23 cellular contexts compared by ENCODE assay signal in genomic region chr2:120245933-120246332, GRCh38. TPM values are rescaled to one million over a fixed set of nuclear protein-coding genes. Genes with fewer than 3 reads are reported as not detected.
A peak's percentile ranks its signal among the peaks of the same experiment; 100 is the strongest.
DNase-seq lines count a peak whose midpoint lies in the region; TF ChIP-seq lines count a peak whose summit lies in the region.
"Had no signal": no experiment of that assay in that cellular context is flagged by ENCODE, and none has a peak within 500 bp of the region (broad histone marks: within the 10 kb centered on the region; RNA-seq: fewer than 3 reads in every experiment).

No MANE protein-coding gene starts in this region.

- H3K4me1 ChIP-seq in mesenchymal stem cell (ENCODE audit: control insufficient read depth, insufficient read depth, low read depth, low read length) (peaks cover 25% of the 10 kb centered on the region), tibial nerve (peaks cover 0 to 10% (median 4%) of the 10 kb centered on the region in 4 donors)

- H3K4me2 ChIP-seq in mesenchymal stem cell (ENCODE audit: low read length, poor library complexity, severe bottlenecking), result no peak overlapping the region

- no peak overlapping the region for H3K4me3 ChIP-seq in mesenchymal stem cell (ENCODE audit: insufficient read depth in 1 of 2, low read depth in 1 of 2, low read length in 2 of 2)
- H3K4me3 ChIP-seq in tibial nerve, result no peak overlapping the region
- H3K4me3 ChIP-seq: gastrocnemius medialis, SJCRH30, skin epidermis had no signal

- no peak for TF ChIP-seq EP300 in tibial nerve (IDR thresholded peaks at IDR 0.05)

- no peak overlapping the region for H4K8ac ChIP-seq in mesenchymal stem cell (ENCODE audit: low read length)

- no peak overlapping the region for H2AK5ac ChIP-seq in mesenchymal stem cell (ENCODE audit: low read length, severe bottlenecking)

- TF ChIP-seq CTCF in HFFc6 (IDR thresholded peaks at IDR 0.05), result no peak
- no peak for TF ChIP-seq CTCF in VCaP (conservative IDR thresholded peaks at IDR 0.05)
- no peak for TF ChIP-seq CTCF in type B pancreatic cell (conservative IDR thresholded peaks at IDR 0.05)
- no peak for TF ChIP-seq CTCF in tibial nerve (IDR thresholded peaks at IDR 0.05)

- no peak overlapping the region for H3K23ac ChIP-seq in mesenchymal stem cell (ENCODE audit: low read length in 2 of 2)

- no peak overlapping the region for H2BK5ac ChIP-seq in mesenchymal stem cell (ENCODE audit: low read depth, low read length, poor library complexity, severe bottlenecking)

- H2BK12ac ChIP-seq in mesenchymal stem cell (ENCODE audit: low read length in 2 of 2), result peak overlapping the region in 1 of 2 experiments; percentile 65

- peak overlapping the region; percentile 9 for H2BK120ac ChIP-seq in mesenchymal stem cell (ENCODE audit: low read depth, low read length)

- peak overlapping the region; percentile 22 for H4K91ac ChIP-seq in mesenchymal stem cell (ENCODE audit: low read length)

- H3K27me3 ChIP-seq in mesenchymal stem cell (ENCODE audit: control insufficient read depth in 1 of 2, insufficient read depth in 1 of 2, low read length in 2 of 2), result peaks cover 5 to 9% of the 10 kb centered on the region in 2 experiments
- peaks cover 0 to 14% of the 10 kb centered on the region in 2 donors for H3K27me3 ChIP-seq in tibial nerve
- H3K27me3 ChIP-seq: gastrocnemius medialis had no signal

- no peak overlapping the region for H2AFZ ChIP-seq in mesenchymal stem cell (ENCODE audit: low read depth, low read length)

- H3K4me3 Mint-ChIP-seq in HFFc6 (peak overlapping the region; percentile 7; the same call in 1 of the 2 replicates), type B pancreatic cell (no peak overlapping the region)
- H3K4me3 Mint-ChIP-seq: activated naive CD4-positive, alpha-beta T cell treated with anti-CD3 and anti-CD28 coated beads for 36 hours; B cell; central memory CD8-positive, alpha-beta T cell; IgD-negative memory B cell; nephron; stimulated activated naive CD8-positive, alpha-beta T cell treated with anti-CD3 and anti-CD28 coated beads, Interleukin-15, Interleukin-2, amounts not matched to agents 100 ng/mL and 50 ng/mL, for 24 hours; T-helper 1 cell treated with Interleukin-12 subunit alpha and Interleukin-12 subunit beta and Interleukin-4 antibody, amounts not matched to agents 30 μg/mL and 1 μg/mL, for 36 hours had no signal

- H3K18ac ChIP-seq in mesenchymal stem cell (ENCODE audit: low read depth in 1 of 2, low read length in 2 of 2), result peak overlapping the region in 1 of 2 experiments; percentile 40

- H3K4me1 Mint-ChIP-seq in HFFc6 (ENCODE audit: low read depth), result peaks cover 42% of the 10 kb centered on the region
- peaks cover 40% of the 10 kb centered on the region for H3K4me1 Mint-ChIP-seq in type B pancreatic cell (ENCODE audit: unreplicated experiment)
- H3K4me1 Mint-ChIP-seq: central memory CD8-positive, alpha-beta T cell had no signal

- WGBS in mesenchymal stem cell, result 74% methylated on average over 4 of the region's 7 CpGs
- WGBS in tibial nerve, 2 donors, result 57 to 61% methylated on average over 7 of the region's 7 CpGs

- no peak overlapping the region for H2BK15ac ChIP-seq in mesenchymal stem cell (ENCODE audit: low read depth, poor library complexity, severe bottlenecking)

- H3K27ac Mint-ChIP-seq in HFFc6, result peak overlapping the region; percentile 42; the same call in 1 of the 2 replicates
- H3K27ac Mint-ChIP-seq in type B pancreatic cell, result peak overlapping the region; percentile 85
- H3K27ac Mint-ChIP-seq: activated naive CD4-positive, alpha-beta T cell treated with anti-CD3 and anti-CD28 coated beads for 36 hours; B cell; IgD-negative memory B cell; stimulated activated naive CD8-positive, alpha-beta T cell treated with anti-CD3 and anti-CD28 coated beads, Interleukin-15, Interleukin-2, amounts not matched to agents 100 ng/mL and 50 ng/mL, for 24 hours; T-helper 1 cell treated with Interleukin-12 subunit alpha and Interleukin-12 subunit beta and Interleukin-4 antibody, amounts not matched to agents 30 μg/mL and 1 μg/mL, for 36 hours had no signal

- DNase-seq in HFFc6, result no peak
- no peak for DNase-seq in mesenchymal stem cell
- no peak for DNase-seq in type B pancreatic cell (ENCODE audit: extremely low spot score, unreplicated experiment)
- no peak for DNase-seq in tibial nerve (ENCODE audit: low spot score in 2 of 2)
- no peak for DNase-seq in RKO (ENCODE audit: low spot score)
- no peak for DNase-seq in activated naive CD4-positive, alpha-beta T cell (lab: John Stamatoyannopoulos, UW)
- DNase-seq: activated naive CD4-positive, alpha-beta T cell treated with anti-CD3 and anti-CD28 coated beads for 36 hours; erythroblast; kidney; MM.1S; NCI-H2171; stimulated activated CD4-positive, alpha-beta T cell treated with anti-CD3 and anti-CD28 coated beads, Interleukin-2, amount 100 ng/mL, for 48 hours; trophoblast cell had no signal

- TF ChIP-seq POLR2A in tibial nerve (IDR thresholded peaks at IDR 0.05), result no peak

- no peak overlapping the region for H3K4ac ChIP-seq in mesenchymal stem cell (ENCODE audit: low read depth in 1 of 2, low read length in 2 of 2)

- H3K36me3 ChIP-seq in mesenchymal stem cell (ENCODE audit: control insufficient read depth in 1 of 2, insufficient read depth in 2 of 2, low read depth in 1 of 2, low read length in 2 of 2) (no peaks in the 10 kb centered on the region), tibial nerve (no peaks in the 10 kb centered on the region)
- H3K36me3 ChIP-seq: gastrocnemius medialis, SJCRH30 had no signal

- H3K9me3 Mint-ChIP-seq in HFFc6, result no peaks in the 10 kb centered on the region
- no peaks in the 10 kb centered on the region for H3K9me3 Mint-ChIP-seq in type B pancreatic cell
- H3K9me3 Mint-ChIP-seq: central memory CD8-positive, alpha-beta T cell; nephron had no signal

- no peak overlapping the region for H3K14ac ChIP-seq in mesenchymal stem cell (ENCODE audit: low read length in 2 of 2)

- H3K79me1 ChIP-seq in mesenchymal stem cell (replicated peaks; ENCODE audit: low read length, poor library complexity, severe bottlenecking), result no peaks in the 10 kb centered on the region

- H3K27ac ChIP-seq in VCaP (peak overlapping the region; percentile 75), mesenchymal stem cell (ENCODE audit: low read length, poor library complexity, severe bottlenecking) (no peak overlapping the region), tibial nerve (peak overlapping the region in 1 of 4 donors; percentile 45)
- H3K27ac ChIP-seq: gastrocnemius medialis, SJCRH30 had no signal

- peaks cover 5% of the 10 kb centered on the region; the same call in 1 of the 2 replicates for H3K27me3 Mint-ChIP-seq in HFFc6 (ENCODE audit: insufficient read depth)
- peaks cover 8% of the 10 kb centered on the region for H3K27me3 Mint-ChIP-seq in type B pancreatic cell

- H3K36me3 Mint-ChIP-seq in HFFc6 (ENCODE audit: low read depth), result no peaks in the 10 kb centered on the region; the same call in 1 of the 2 replicates
- H3K36me3 Mint-ChIP-seq in type B pancreatic cell, result no peaks in the 10 kb centered on the region

- H3K9ac ChIP-seq in mesenchymal stem cell (ENCODE audit: low read length), result no peak overlapping the region

- H3K9me3 ChIP-seq in mesenchymal stem cell (ENCODE audit: control insufficient read depth, low read length) (no peaks in the 10 kb centered on the region), tibial nerve (no peaks in the 10 kb centered on the region)
- H3K9me3 ChIP-seq: gastrocnemius medialis, SJCRH30 had no signal

RNA-seq across cellular contexts. Expression of gene RALB, which starts 6.7 kb away (rescaled TPM):
- total RNA-seq in HFFc6 (2021; fragmentation: NEBNext Ultra II Directional; extraction: Animal tissue kit (Norgen Biotek cat#: 25700)), result 10 to 100 TPM; 60.1 to 72.5 (median 69.2) TPM
- 50.6 TPM for polyA plus RNA-seq in mesenchymal stem cell (2013, experiment 1 of 2)
- polyA plus RNA-seq in mesenchymal stem cell (2013, experiment 2 of 2), result 51.3 TPM
- total RNA-seq in type B pancreatic cell (ENCODE audit: low replicate concordance), result 40.4 and 48.1 TPM in 2 replicates
- 10 to 100 TPM; 35.1 to 40.4 (median 39.8) TPM for total RNA-seq in tibial nerve

RNA-seq across cellular contexts. Expression of gene TMEM185B, which starts 22.7 kb away (rescaled TPM):
- total RNA-seq in HFFc6 (2021; fragmentation: NEBNext Ultra II Directional; extraction: Animal tissue kit (Norgen Biotek cat#: 25700)), result 10 to 100 TPM; 29.2 to 36.4 (median 31.3) TPM
- 24.4 TPM for polyA plus RNA-seq in mesenchymal stem cell (2013, experiment 1 of 2)
- polyA plus RNA-seq in mesenchymal stem cell (2013, experiment 2 of 2), result 24.2 TPM
- total RNA-seq in type B pancreatic cell (ENCODE audit: low replicate concordance) (23.0 and 27.2 TPM in 2 replicates), tibial nerve (10 to 100 TPM; 20.5 to 38.1 (median 35.5) TPM)
